ENCODE assay signal across 1 cellular context in the genomic region with DNA sequence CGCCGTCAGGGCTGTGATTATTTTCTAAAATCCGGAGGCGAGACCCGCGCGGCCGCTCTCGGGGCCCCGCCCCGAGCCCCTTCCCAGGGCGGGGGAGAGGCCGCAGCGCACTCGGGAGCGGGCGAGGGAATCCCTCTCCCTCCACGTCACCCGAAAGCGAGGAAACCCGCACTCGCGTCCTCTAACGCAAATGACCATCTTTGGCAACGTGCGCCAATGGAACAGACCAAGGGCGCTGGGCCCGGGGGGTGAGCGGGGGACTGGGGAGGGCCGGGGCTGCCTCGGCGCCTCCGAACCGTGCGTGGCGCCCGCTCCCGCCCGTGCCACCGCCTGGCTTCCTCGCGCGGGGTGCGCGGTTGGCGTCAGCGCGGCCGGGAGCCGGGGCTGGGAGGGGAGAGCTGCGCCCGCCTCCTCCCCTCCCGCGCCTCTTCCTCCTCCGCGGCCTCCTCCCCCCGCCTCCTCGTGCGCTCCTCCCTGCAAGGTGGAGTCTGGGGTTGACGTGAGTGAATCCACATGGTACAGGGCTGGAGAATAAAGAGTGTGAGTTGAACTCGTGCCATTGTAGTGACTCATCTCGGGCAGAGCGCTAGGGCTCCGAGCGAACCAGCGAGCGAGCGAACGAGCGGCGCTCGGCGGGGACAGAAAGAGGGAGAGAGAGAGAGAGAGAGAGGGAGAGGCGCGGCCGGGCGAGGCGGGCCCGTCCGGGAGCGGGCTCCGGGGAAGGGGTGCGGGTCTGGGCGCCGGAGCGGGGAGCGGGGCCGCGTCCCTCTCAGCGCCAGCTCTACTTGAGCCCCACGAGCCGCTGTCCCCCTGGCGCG.
TF ChIP-seq lines count a peak whose summit lies in the region.

FOSL2 (plus strand) TSS at position 562 of the 818 bp plus-strand sequence. CDS start 863 bp downstream, outside the sequence.

TF ChIP-seq in K562, 482 proteins besides CTCF, POLR2A, EP300 and RAD21 (continued from another document and continues in another):
- TF ChIP-seq MGA (IDR thresholded peaks at IDR 0.05) (peak; percentile 77), LCOR (CRISPR knock-in tag; IDR thresholded peaks at IDR 0.05) (peak; percentile 84), KLF1 (tag; IDR thresholded peaks at IDR 0.05) (0 out of 2 replicates have a peak, but pooled peaks have one; percentile 33), CCAR2 (IDR thresholded peaks at IDR 0.05; ENCODE audit: low read depth, low read length) (no peak), SIN3A (IDR thresholded peaks at IDR 0.05; ENCODE audit: borderline replicate concordance in 2 of 2, control insufficient read depth in 1 of 2, low read depth in 2 of 2, low read length in 2 of 2) (peak in 1 of 2 experiments; percentile 59; a peak in 1 of 4 replicates), LEF1 (IDR thresholded peaks at IDR 0.05) (0 out of 2 replicates have a peak, but pooled peaks have one; percentile 53), E2F5 (CRISPR knock-in tag; IDR thresholded peaks at IDR 0.05) (no peak), MNT (conservative IDR thresholded peaks at IDR 0.05) (peak; percentile 89 to 95), NFIC (IDR thresholded peaks at IDR 0.05) (peak; percentile 75), TCF7L2 (IDR thresholded peaks at IDR 0.05; ENCODE audit: low read depth, low read length) (peak; percentile 44; the same call in 1 of the 2 replicates), SMAD4 (CRISPR knock-in tag; conservative IDR thresholded peaks at IDR 0.05) (peak; percentile 48; the same call in 1 of the 2 replicates), ZBTB1 (CRISPR knock-in tag; IDR thresholded peaks at IDR 0.05; ENCODE audit: borderline replicate concordance, low read depth) (peak; percentile 75; the same call in 1 of the 2 replicates), PHF8 (IDR thresholded peaks at IDR 0.05; ENCODE audit: borderline replicate concordance, low read length) (peak; percentile 57; the same call in 1 of the 2 replicates), SRF (CRISPR knock-in tag; IDR thresholded peaks at IDR 0.05) (peak; percentile 83 to 95; a peak in 3 of 4 replicates), RB1 (IDR thresholded peaks at IDR 0.05; ENCODE audit: low read depth) (no peak; the same call in 1 of the 2 replicates)
- TF ChIP-seq, protein P1, sequence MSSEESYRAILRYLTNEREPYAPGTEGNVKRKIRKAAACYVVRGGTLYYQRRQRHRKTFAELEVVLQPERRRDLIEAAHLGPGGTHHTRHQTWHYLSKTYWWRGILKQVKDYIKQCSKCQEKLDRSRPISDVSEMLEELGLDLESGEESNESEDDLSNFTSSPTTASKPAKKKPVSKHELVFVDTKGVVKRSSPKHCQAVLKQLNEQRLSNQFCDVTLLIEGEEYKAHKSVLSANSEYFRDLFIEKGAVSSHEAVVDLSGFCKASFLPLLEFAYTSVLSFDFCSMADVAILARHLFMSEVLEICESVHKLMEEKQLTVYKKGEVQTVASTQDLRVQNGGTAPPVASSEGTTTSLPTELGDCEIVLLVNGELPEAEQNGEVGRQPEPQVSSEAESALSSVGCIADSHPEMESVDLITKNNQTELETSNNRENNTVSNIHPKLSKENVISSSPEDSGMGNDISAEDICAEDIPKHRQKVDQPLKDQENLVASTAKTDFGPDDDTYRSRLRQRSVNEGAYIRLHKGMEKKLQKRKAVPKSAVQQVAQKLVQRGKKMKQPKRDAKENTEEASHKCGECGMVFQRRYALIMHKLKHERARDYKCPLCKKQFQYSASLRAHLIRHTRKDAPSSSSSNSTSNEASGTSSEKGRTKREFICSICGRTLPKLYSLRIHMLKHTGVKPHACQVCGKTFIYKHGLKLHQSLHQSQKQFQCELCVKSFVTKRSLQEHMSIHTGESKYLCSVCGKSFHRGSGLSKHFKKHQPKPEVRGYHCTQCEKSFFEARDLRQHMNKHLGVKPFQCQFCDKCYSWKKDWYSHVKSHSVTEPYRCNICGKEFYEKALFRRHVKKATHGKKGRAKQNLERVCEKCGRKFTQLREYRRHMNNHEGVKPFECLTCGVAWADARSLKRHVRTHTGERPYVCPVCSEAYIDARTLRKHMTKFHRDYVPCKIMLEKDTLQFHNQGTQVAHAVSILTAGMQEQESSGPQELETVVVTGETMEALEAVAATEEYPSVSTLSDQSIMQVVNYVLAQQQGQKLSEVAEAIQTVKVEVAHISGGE (CRISPR knock-in tag; IDR thresholded peaks at IDR 0.05): peak in 1 of 3 experiments; percentile 14; a peak in 2 of 6 replicates
- TF ChIP-seq, protein P2, sequence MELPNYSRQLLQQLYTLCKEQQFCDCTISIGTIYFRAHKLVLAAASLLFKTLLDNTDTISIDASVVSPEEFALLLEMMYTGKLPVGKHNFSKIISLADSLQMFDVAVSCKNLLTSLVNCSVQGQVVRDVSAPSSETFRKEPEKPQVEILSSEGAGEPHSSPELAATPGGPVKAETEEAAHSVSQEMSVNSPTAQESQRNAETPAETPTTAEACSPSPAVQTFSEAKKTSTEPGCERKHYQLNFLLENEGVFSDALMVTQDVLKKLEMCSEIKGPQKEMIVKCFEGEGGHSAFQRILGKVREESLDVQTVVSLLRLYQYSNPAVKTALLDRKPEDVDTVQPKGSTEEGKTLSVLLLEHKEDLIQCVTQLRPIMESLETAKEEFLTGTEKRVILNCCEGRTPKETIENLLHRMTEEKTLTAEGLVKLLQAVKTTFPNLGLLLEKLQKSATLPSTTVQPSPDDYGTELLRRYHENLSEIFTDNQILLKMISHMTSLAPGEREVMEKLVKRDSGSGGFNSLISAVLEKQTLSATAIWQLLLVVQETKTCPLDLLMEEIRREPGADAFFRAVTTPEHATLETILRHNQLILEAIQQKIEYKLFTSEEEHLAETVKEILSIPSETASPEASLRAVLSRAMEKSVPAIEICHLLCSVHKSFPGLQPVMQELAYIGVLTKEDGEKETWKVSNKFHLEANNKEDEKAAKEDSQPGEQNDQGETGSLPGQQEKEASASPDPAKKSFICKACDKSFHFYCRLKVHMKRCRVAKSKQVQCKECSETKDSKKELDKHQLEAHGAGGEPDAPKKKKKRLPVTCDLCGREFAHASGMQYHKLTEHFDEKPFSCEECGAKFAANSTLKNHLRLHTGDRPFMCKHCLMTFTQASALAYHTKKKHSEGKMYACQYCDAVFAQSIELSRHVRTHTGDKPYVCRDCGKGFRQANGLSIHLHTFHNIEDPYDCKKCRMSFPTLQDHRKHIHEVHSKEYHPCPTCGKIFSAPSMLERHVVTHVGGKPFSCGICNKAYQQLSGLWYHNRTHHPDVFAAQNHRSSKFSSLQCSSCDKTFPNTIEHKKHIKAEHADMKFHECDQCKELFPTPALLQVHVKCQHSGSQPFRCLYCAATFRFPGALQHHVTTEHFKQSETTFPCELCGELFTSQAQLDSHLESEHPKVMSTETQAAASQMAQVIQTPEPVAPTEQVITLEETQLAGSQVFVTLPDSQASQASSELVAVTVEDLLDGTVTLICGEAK (IDR thresholded peaks at IDR 0.05): no peak
- TF ChIP-seq, protein P2 (CRISPR knock-in tag; IDR thresholded peaks at IDR 0.05): no peak
